In genomic region chr2:105647731-105648130, GRCh38 we compare ENCODE assay signal across 31 cellular contexts.
"Had no signal": no experiment of that assay in that cellular context is flagged by ENCODE, and none has a peak within 500 bp of the region (broad histone marks: within the 10 kb centered on the region; RNA-seq: fewer than 3 reads in every experiment).

No MANE protein-coding gene starts in this region.

- H3K36me3 Mint-ChIP-seq: activated CD4-positive, alpha-beta memory T cell treated with anti-CD3 and anti-CD28 coated beads for 36 hours; activated naive CD4-positive, alpha-beta T cell treated with anti-CD3 and anti-CD28 coated beads, Interleukin-2, amount 10 ng/mL, durations not matched to agents 7 days and 5 days; brain had no signal

- H3K27me3 ChIP-seq: ascending aorta, breast epithelium, cardiac muscle cell, colonic mucosa, heart left ventricle had no signal

- ATAC-seq: activated naive CD4-positive, alpha-beta T cell treated with anti-CD3 and anti-CD28 coated beads, Interleukin-2, amount 50 U/mL, for 72 hours; activated T-cell treated with anti-CD3 and anti-CD28 coated beads, Interleukin-2, amount 50 U/mL, for 72 hours; esophagus mucosa; foreskin keratinocyte; gastrocnemius medialis; heart left ventricle; T-helper 17 cell had no signal

- H3K4me3 ChIP-seq: ascending aorta, breast epithelium, cardiac muscle cell, colonic mucosa, gastrocnemius medialis, heart left ventricle had no signal

- H3K27me3 Mint-ChIP-seq: activated CD4-positive, alpha-beta memory T cell treated with anti-CD3 and anti-CD28 coated beads for 36 hours; activated naive CD8-positive, alpha-beta T cell treated with anti-CD3 and anti-CD28 coated beads, Interleukin-2, amount 10 ng/mL, durations not matched to agents 7 days and 5 days; activated T-cell treated with anti-CD3 and anti-CD28 coated beads, Interleukin-2, amount 50 U/mL, for 24 hours; brain had no signal

- H3K4me1 ChIP-seq: breast epithelium, foreskin keratinocyte, gastrocnemius medialis had no signal

- DNase-seq: activated CD4-positive, alpha-beta memory T cell treated with anti-CD3 and anti-CD28 coated beads for 36 hours; activated CD4-positive, alpha-beta T cell treated with anti-CD3 and anti-CD28 coated beads for 1 hour; activated CD4-positive, alpha-beta T cell treated with anti-CD3 and anti-CD28 coated beads for 48 hours; activated CD8-positive, alpha-beta memory T cell treated with anti-CD3 and anti-CD28 coated beads, Interleukin-2, amount 50 U/mL, for 48 hours; activated gamma-delta T cell; activated naive CD4-positive, alpha-beta T cell; activated naive CD4-positive, alpha-beta T cell treated with anti-CD3 and anti-CD28 coated beads, Interleukin-2, amount 10 ng/mL, durations not matched to agents 7 days and 5 days; activated naive CD8-positive, alpha-beta T cell treated with anti-CD3 and anti-CD28 coated beads, Interleukin-2, amount 10 ng/mL, durations not matched to agents 7 days and 5 days; activated T-cell treated with anti-CD3 and anti-CD28 coated beads for 4 hours; activated T-cell treated with anti-CD3 and anti-CD28 coated beads, Interleukin-2, amount 50 U/mL, for 24 hours; activated T-cell treated with anti-CD3 and anti-CD28 coated beads, Interleukin-2, amount 50 U/mL, for 72 hours; central memory CD4-positive, alpha-beta T cell; cerebellar nuclear complex; colonic mucosa; effector memory CD4-positive, alpha-beta T cell; endodermal cell; foreskin keratinocyte; gastrocnemius medialis; glutamatergic neuron; heart left ventricle; T-helper 1 cell; T-helper 17 cell; T1000 had no signal

- H3K27ac ChIP-seq: ascending aorta, breast epithelium, cardiac muscle cell, colonic mucosa, foreskin keratinocyte, gastrocnemius medialis, heart left ventricle had no signal

- H3K27ac Mint-ChIP-seq: activated CD4-positive, alpha-beta memory T cell treated with anti-CD3 and anti-CD28 coated beads for 36 hours; activated naive CD4-positive, alpha-beta T cell treated with anti-CD3 and anti-CD28 coated beads, Interleukin-2, amount 10 ng/mL, durations not matched to agents 7 days and 5 days; activated naive CD4-positive, alpha-beta T cell treated with anti-CD3 and anti-CD28 coated beads, Interleukin-2, amount 50 U/mL, for 72 hours; activated naive CD8-positive, alpha-beta T cell treated with anti-CD3 and anti-CD28 coated beads, Interleukin-2, amount 10 ng/mL, durations not matched to agents 7 days and 5 days; activated T-cell treated with anti-CD3 and anti-CD28 coated beads, Interleukin-2, amount 50 U/mL, for 24 hours; activated T-cell treated with anti-CD3 and anti-CD28 coated beads, Interleukin-2, amount 50 U/mL, for 72 hours; endodermal cell; T-helper 17 cell; T-helper 2 cell treated with Interferon-gamma antibody and Interleukin-4, amounts not matched to agents 5 μg/mL and 100 μg/mL, for 36 hours; WTC11 had no signal

- H3K9me3 Mint-ChIP-seq: activated CD4-positive, alpha-beta memory T cell treated with anti-CD3 and anti-CD28 coated beads for 36 hours; activated naive CD4-positive, alpha-beta T cell treated with anti-CD3 and anti-CD28 coated beads, Interleukin-2, amount 10 ng/mL, durations not matched to agents 7 days and 5 days; activated T-cell treated with anti-CD3 and anti-CD28 coated beads, Interleukin-2, amount 50 U/mL, for 24 hours; activated T-cell treated with anti-CD3 and anti-CD28 coated beads, Interleukin-2, amount 50 U/mL, for 72 hours had no signal

- H3K9me3 ChIP-seq: ascending aorta, breast epithelium, colonic mucosa, gastrocnemius medialis had no signal

- H3K4me1 Mint-ChIP-seq: activated naive CD4-positive, alpha-beta T cell treated with anti-CD3 and anti-CD28 coated beads, Interleukin-2, amount 10 ng/mL, durations not matched to agents 7 days and 5 days; activated naive CD8-positive, alpha-beta T cell treated with anti-CD3 and anti-CD28 coated beads, Interleukin-2, amount 10 ng/mL, durations not matched to agents 7 days and 5 days had no signal

- H3K36me3 ChIP-seq: ascending aorta, breast epithelium, cardiac muscle cell, colonic mucosa, gastrocnemius medialis, heart left ventricle had no signal

- H3K4me3 Mint-ChIP-seq: activated CD4-positive, alpha-beta memory T cell treated with anti-CD3 and anti-CD28 coated beads for 36 hours; activated naive CD4-positive, alpha-beta T cell treated with anti-CD3 and anti-CD28 coated beads, Interleukin-2, amount 10 ng/mL, durations not matched to agents 7 days and 5 days; activated naive CD8-positive, alpha-beta T cell treated with anti-CD3 and anti-CD28 coated beads, Interleukin-2, amount 10 ng/mL, durations not matched to agents 7 days and 5 days; activated T-cell treated with anti-CD3 and anti-CD28 coated beads, Interleukin-2, amount 50 U/mL, for 24 hours; activated T-cell treated with anti-CD3 and anti-CD28 coated beads, Interleukin-2, amount 50 U/mL, for 72 hours; brain; endodermal cell; T-helper 17 cell; T-helper 2 cell treated with Interferon-gamma antibody and Interleukin-4, amounts not matched to agents 5 μg/mL and 100 μg/mL, for 36 hours; WTC11 had no signal
